ENCODE assay signal across 10 cellular contexts in genomic region chr10:119341236-119342016, GRCh38.
A peak's percentile ranks its signal among the peaks of the same experiment; 100 is the strongest.
DNase-seq lines count a peak whose midpoint lies in the region; ATAC-seq, FAIRE-seq and TF ChIP-seq lines count a peak whose summit lies in the region.
"Had no signal": no experiment of that assay in that cellular context is flagged by ENCODE, and none has a peak within 500 bp of the region (broad histone marks: within the 10 kb centered on the region; RNA-seq: fewer than 3 reads in every experiment).

No MANE protein-coding gene starts in this region.

- POLR2A ChIA-PET in RWPE1 (lab: Yijun Ruan, JAX; ENCODE audit: low non-redundant PET): no interaction called here

- H3K9me3 Mint-ChIP-seq in stimulated activated effector memory CD8-positive, alpha-beta T cell treated with anti-CD3 and anti-CD28 coated beads, Interleukin-12 subunit alpha, Interleukin-12 subunit beta, amount 100 ng/mL, for 72 hours: no peaks in the 10 kb centered on the region

- no peaks in the 10 kb centered on the region for H3K36me3 ChIP-seq in lower lobe of right lung

- ATAC-seq in lower lobe of right lung: peak; percentile 47 to 81
- peak; percentile 100 for ATAC-seq in stimulated activated effector memory CD8-positive, alpha-beta T cell treated with anti-CD3 and anti-CD28 coated beads, Interleukin-12 subunit alpha, Interleukin-12 subunit beta, amount 100 ng/mL, for 72 hours
- no peak for ATAC-seq in HG03469 (IDR thresholded peaks at IDR 0.05; ENCODE audit: unreplicated experiment)

- H3K27ac ChIP-seq in RWPE1 (no peak overlapping the region), lower lobe of right lung (peak overlapping the region; percentile 54)
- H3K27ac ChIP-seq: VCaP had no signal

- peaks cover 44% of the 10 kb centered on the region for H3K4me1 Mint-ChIP-seq in stimulated activated effector memory CD8-positive, alpha-beta T cell treated with anti-CD3 and anti-CD28 coated beads, Interleukin-12 subunit alpha, Interleukin-12 subunit beta, amount 100 ng/mL, for 72 hours

- peaks cover 36% of the 10 kb centered on the region for H3K4me1 ChIP-seq in lower lobe of right lung

- no peak overlapping the region for H3K4me3 Mint-ChIP-seq in stimulated activated effector memory CD8-positive, alpha-beta T cell treated with anti-CD3 and anti-CD28 coated beads, Interleukin-12 subunit alpha, Interleukin-12 subunit beta, amount 100 ng/mL, for 72 hours

- CTCF ChIA-PET in RWPE1 (lab: Yijun Ruan, JAX): interaction anchor here (0.6 to 1.4 kb wide), 2 partner anchors 14 to 93 kb away, joined by 3 to 4 read pairs; no protein-coding TSS in a partner anchor

- DNase-seq in AG20443 (ENCODE audit: low spot score) (peak; percentile 73), RWPE1 (ENCODE audit: low spot score) (peak; percentile 52), amniotic epithelial cell (ENCODE audit: low read depth) (peak; percentile 98), lower lobe of right lung (no peak), NCI-H1048 (lab: John Stamatoyannopoulos, UW) (no peak), GM19239 (ENCODE audit: insufficient read length, low spot score) (no peak)
- DNase-seq in stimulated activated effector memory CD8-positive, alpha-beta T cell treated with anti-CD3 and anti-CD28 coated beads, Interleukin-12 subunit alpha, Interleukin-12 subunit beta, amount 100 ng/mL, for 72 hours (ENCODE audit: low spot score in 2 of 2): peak; percentile 32 to 63

- H3K27ac Mint-ChIP-seq in stimulated activated effector memory CD8-positive, alpha-beta T cell treated with anti-CD3 and anti-CD28 coated beads, Interleukin-12 subunit alpha, Interleukin-12 subunit beta, amount 100 ng/mL, for 72 hours: peak overlapping the region; percentile 64

- no peak overlapping the region for H3K4me3 ChIP-seq in lower lobe of right lung

- FAIRE-seq in GM19239 (lab: Jason Lieb, UNC): no peak
- FAIRE-seq: G401.6 had no signal

- TF ChIP-seq CTCF in RWPE1 (conservative IDR thresholded peaks at IDR 0.05; ENCODE audit: low read depth) (no peak), lower lobe of right lung (IDR thresholded peaks at IDR 0.05) (no peak)

- intact Hi-C loops in lower lobe of right lung (cut with DNase I): no loop called here

- H3K9me3 ChIP-seq in lower lobe of right lung: no peaks in the 10 kb centered on the region

- no peaks in the 10 kb centered on the region for H3K36me3 Mint-ChIP-seq in stimulated activated effector memory CD8-positive, alpha-beta T cell treated with anti-CD3 and anti-CD28 coated beads, Interleukin-12 subunit alpha, Interleukin-12 subunit beta, amount 100 ng/mL, for 72 hours

- no peaks in the 10 kb centered on the region for H3K27me3 ChIP-seq in lower lobe of right lung (ENCODE audit: low read depth)

Comparison
In these comparisons a context has a peak if more than half of its experiments do, and no peak if none do; other contexts are left out.
1. DNase-seq: peak in AG20443 (single experiment), RWPE1 (single experiment), amniotic epithelial cell (single experiment) and stimulated activated effector memory CD8-positive, alpha-beta T cell treated with anti-CD3 and anti-CD28 coated beads, Interleukin-12 subunit alpha, Interleukin-12 subunit beta, amount 100 ng/mL, for 72 hours (2 of 2); none in lower lobe of right lung (single experiment), NCI-H1048 (single experiment) and GM19239 (single experiment).